In the genomic region with DNA sequence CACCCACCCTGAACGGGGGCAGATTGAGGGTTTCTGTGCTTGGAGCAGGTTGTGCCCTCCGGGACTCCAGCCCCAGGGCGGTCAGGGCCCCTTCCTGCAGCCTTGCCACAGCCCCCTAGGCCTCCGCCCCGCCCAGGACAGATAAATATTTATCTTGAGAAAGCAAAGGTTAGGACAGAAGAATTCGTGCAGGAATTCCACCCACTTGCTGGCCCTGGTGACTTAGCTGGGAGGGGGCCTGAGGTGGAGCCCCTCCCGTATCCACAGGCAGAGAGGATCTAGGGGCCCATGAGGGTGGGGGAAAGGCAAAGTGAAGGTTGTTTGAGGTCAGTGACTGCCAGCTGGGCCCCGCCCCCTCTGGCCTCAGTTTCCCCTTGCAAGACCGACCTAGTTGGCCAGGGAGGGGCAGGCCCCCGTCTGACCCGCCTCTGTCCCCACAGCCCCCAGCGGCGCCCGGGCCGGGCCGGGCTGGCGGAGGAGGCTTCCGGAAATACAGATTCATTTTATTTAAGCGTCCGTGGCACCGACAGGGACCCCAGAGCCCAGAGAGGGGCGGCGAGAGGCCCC, we compare ENCODE assay signal across 8 cellular contexts. TPM values are rescaled to one million over a fixed set of nuclear protein-coding genes. Genes with fewer than 3 reads are reported as not detected.
DNase-seq lines count a peak whose midpoint lies in the region; ATAC-seq and TF ChIP-seq lines count a peak whose summit lies in the region.

No MANE protein-coding gene starts in this region.

- no peak for DNase-seq in GM12865 (ENCODE audit: low read depth)
- DNase-seq in fibroblast of villous mesenchyme (ENCODE audit: low read depth), result no peak
- DNase-seq in skeletal muscle cell (ENCODE audit: low read depth), result no peak
- DNase-seq in putamen (ENCODE audit: low spot score), result no peak

- ATAC-seq in HG02678 (IDR thresholded peaks at IDR 0.05; ENCODE audit: unreplicated experiment) (no peak), GM18520 (IDR thresholded peaks at IDR 0.05; ENCODE audit: unreplicated experiment) (no peak), GM21717 (IDR thresholded peaks at IDR 0.05; ENCODE audit: unreplicated experiment) (no peak)

- peak overlapping the region; percentile 61 for H3K4me3 ChIP-seq in GM12865 (ENCODE audit: low read depth, low read length)
- H3K4me3 ChIP-seq in fibroblast of villous mesenchyme (ENCODE audit: low read depth, low read length), result peak overlapping the region; percentile 87
- peak overlapping the region; percentile 79 for H3K4me3 ChIP-seq in skeletal muscle cell (ENCODE audit: low read depth, low read length)

- peak overlapping the region; percentile 91 for H3K27ac ChIP-seq in VCaP

- TF ChIP-seq CTCF in GM12865 (IDR thresholded peaks at IDR 0.05; ENCODE audit: insufficient read depth, low read depth, low read length, missing control alignments), result no peak
- no peak for TF ChIP-seq CTCF in VCaP (conservative IDR thresholded peaks at IDR 0.05)
- TF ChIP-seq CTCF in fibroblast of villous mesenchyme (IDR thresholded peaks at IDR 0.05; ENCODE audit: insufficient read depth, low read depth, low read length), result no peak

RNA-seq across cellular contexts. Expression of a gene that starts 5.2 kb away (rescaled TPM):
- total RNA-seq in fibroblast of villous mesenchyme, result 14.2 and 15.5 TPM in 2 replicates

RNA-seq across cellular contexts. Expression of a gene that starts 12.0 kb away (rescaled TPM):
- total RNA-seq in fibroblast of villous mesenchyme, result 12.1 and 15.1 TPM in 2 replicates

RNA-seq across cellular contexts. Expression of a gene that starts 15.5 kb away (rescaled TPM):
- 85.5 and 140 TPM in 2 replicates for total RNA-seq in fibroblast of villous mesenchyme

RNA-seq across cellular contexts. Expression of a gene that starts 15.8 kb away (rescaled TPM):
- total RNA-seq in fibroblast of villous mesenchyme, result 5.8 and 6.0 TPM in 2 replicates

RNA-seq across cellular contexts. Expression of a gene that starts 21.7 kb away (rescaled TPM):
- total RNA-seq in fibroblast of villous mesenchyme, result 17.3 and 21.9 TPM in 2 replicates
